In genomic region chr13:42173789-42174343, GRCh38 we compare ENCODE assay signal across 1 cellular context.
TF ChIP-seq lines count a peak whose summit lies in the region.

No MANE protein-coding gene starts in this region.

TF ChIP-seq in GM23338, 12 proteins besides CTCF, POLR2A, EP300 and RAD21 (continued from another document):
- TF ChIP-seq ZNF462 (CRISPR knock-in tag; IDR thresholded peaks at IDR 0.05) = no peak
- TF ChIP-seq STAT1 (IDR thresholded peaks at IDR 0.05; ENCODE audit: unreplicated experiment) = no peak
- TF ChIP-seq REST (IDR thresholded peaks at IDR 0.05; ENCODE audit: unreplicated experiment) = no peak
- no peak for TF ChIP-seq NANOG (IDR thresholded peaks at IDR 0.05; ENCODE audit: borderline replicate concordance)
- no peak for TF ChIP-seq CREB1 (CRISPR knock-in tag; IDR thresholded peaks at IDR 0.05; ENCODE audit: low read depth)
- TF ChIP-seq EZH2 (IDR thresholded peaks at IDR 0.05; ENCODE audit: low read depth, unreplicated experiment) = no peak
